Comparison of ENCODE assay signal across 1 cellular context in the genomic region with DNA sequence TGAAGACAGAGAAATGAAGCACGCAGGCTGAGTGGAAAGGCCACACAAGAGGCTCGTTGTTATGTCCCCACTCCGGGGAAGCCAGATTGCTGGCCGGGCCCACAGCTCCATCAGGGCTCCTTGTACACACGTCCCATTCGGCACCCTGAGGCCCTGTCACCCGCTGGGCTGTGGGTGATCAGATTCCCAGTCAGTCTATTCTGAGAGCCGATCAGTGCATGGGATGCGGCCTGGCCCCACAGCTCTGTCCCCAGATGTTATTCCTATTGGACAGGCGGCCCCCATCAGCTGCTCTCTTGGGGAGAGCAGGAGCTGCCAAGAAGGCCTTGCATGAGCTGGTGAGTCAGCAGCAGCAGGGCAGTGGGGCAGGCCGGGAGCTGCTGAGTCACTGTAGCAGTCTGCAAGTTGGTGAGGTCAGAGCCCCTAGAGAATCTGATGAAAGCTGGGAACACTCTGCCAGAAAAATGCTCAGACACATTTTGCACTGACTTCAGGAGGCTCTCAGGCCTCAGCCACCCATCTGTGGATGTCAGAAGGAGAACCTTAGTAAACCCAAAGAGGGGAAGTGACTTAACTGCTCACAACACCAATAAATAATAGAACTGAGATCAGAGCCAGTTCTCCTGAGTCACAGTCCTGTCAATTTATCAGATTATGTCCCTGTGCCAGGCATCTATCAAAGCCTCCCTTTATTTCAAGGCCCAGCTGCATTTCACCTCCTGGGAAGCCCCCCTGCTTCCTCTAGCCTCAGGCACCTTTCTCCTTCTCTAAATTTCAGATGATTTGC.
TF ChIP-seq lines count a peak whose summit lies in the region.

No MANE protein-coding gene starts in this region.

TF ChIP-seq in K562, 482 proteins besides CTCF, POLR2A, EP300 and RAD21 (continued from another document and continues in another):
- TF ChIP-seq, protein P1, sequence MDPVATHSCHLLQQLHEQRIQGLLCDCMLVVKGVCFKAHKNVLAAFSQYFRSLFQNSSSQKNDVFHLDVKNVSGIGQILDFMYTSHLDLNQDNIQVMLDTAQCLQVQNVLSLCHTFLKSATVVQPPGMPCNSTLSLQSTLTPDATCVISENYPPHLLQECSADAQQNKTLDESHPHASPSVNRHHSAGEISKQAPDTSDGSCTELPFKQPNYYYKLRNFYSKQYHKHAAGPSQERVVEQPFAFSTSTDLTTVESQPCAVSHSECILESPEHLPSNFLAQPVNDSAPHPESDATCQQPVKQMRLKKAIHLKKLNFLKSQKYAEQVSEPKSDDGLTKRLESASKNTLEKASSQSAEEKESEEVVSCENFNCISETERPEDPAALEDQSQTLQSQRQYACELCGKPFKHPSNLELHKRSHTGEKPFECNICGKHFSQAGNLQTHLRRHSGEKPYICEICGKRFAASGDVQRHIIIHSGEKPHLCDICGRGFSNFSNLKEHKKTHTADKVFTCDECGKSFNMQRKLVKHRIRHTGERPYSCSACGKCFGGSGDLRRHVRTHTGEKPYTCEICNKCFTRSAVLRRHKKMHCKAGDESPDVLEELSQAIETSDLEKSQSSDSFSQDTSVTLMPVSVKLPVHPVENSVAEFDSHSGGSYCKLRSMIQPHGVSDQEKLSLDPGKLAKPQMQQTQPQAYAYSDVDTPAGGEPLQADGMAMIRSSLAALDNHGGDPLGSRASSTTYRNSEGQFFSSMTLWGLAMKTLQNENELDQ (CRISPR knock-in tag; IDR thresholded peaks at IDR 0.05; ENCODE audit: borderline replicate concordance), result no peak
- TF ChIP-seq XRCC3 (IDR thresholded peaks at IDR 0.05) (no peak), SRSF1 (IDR thresholded peaks at IDR 0.05; ENCODE audit: low read depth, low read length) (no peak), GTF2A2 (tag; IDR thresholded peaks at IDR 0.05) (0 out of 2 replicates have a peak, but pooled peaks have one; percentile 30), POLR2B (IDR thresholded peaks at IDR 0.05; ENCODE audit: low read depth, partially characterized antibody) (peak; percentile 68), NCOR1 (IDR thresholded peaks at IDR 0.05) (peak; percentile 74), SRSF3 (IDR thresholded peaks at IDR 0.05; ENCODE audit: insufficient read depth, low read length) (0 out of 2 replicates have a peak, but pooled peaks have one; percentile 61), ZNF707 (CRISPR knock-in tag; conservative IDR thresholded peaks at IDR 0.05) (no peak), PRMT5 (CRISPR knock-in tag; IDR thresholded peaks at IDR 0.05) (no peak), ZNF311 (CRISPR knock-in tag; IDR thresholded peaks at IDR 0.05) (no peak), ZNF778 (CRISPR knock-in tag; IDR thresholded peaks at IDR 0.05) (no peak), ZNF146 (CRISPR knock-in tag; IDR thresholded peaks at IDR 0.05; ENCODE audit: unreplicated experiment) (no peak), THRAP3 (IDR thresholded peaks at IDR 0.05; ENCODE audit: borderline replicate concordance) (no peak), ILF3 (IDR thresholded peaks at IDR 0.05; ENCODE audit: borderline replicate concordance) (no peak), ZNF511 (CRISPR knock-in tag; IDR thresholded peaks at IDR 0.05) (no peak), COPS2 (conservative IDR thresholded peaks at IDR 0.05) (no peak), TAF7 (tag; IDR thresholded peaks at IDR 0.05) (peak; percentile 50), FOXM1 (IDR thresholded peaks at IDR 0.05; ENCODE audit: low read depth) (no peak; the same call in 1 of the 2 replicates), FOXM1 (CRISPR knock-in tag; IDR thresholded peaks at IDR 0.05; ENCODE audit: low read depth) (no peak), BCLAF1 (IDR thresholded peaks at IDR 0.05; ENCODE audit: borderline replicate concordance in 1 of 2, control insufficient read depth in 1 of 2, low read depth in 2 of 2, low read length in 1 of 2) (0 out of 4 replicates have a peak, but pooled peaks of 1 of the 2 experiments have one; percentile 41), MBD2 (IDR thresholded peaks at IDR 0.05; ENCODE audit: borderline replicate concordance, low read depth) (peak; percentile 71), SLC30A9 (CRISPR knock-in tag; IDR thresholded peaks at IDR 0.05) (no peak), MAZ (CRISPR knock-in tag; conservative IDR thresholded peaks at IDR 0.05 in 1 of 2, IDR thresholded peaks at IDR 0.05 in 1 of 2) (peak; percentile 83 to 93), HDAC6 (IDR thresholded peaks at IDR 0.05; ENCODE audit: low read depth, low read length) (no peak), CBFB (CRISPR knock-in tag; IDR thresholded peaks at IDR 0.05) (no peak), ZNF134 (CRISPR knock-in tag; conservative IDR thresholded peaks at IDR 0.05) (peak; percentile 50; the same call in 1 of the 2 replicates), NR0B1 (IDR thresholded peaks at IDR 0.05; ENCODE audit: partially characterized antibody) (no peak), ASH1L (IDR thresholded peaks at IDR 0.05; ENCODE audit: borderline replicate concordance, low read depth, partially characterized antibody) (no peak), POLR2H (tag; IDR thresholded peaks at IDR 0.05; ENCODE audit: low read depth) (peak; percentile 85), C11orf30 (IDR thresholded peaks at IDR 0.05; ENCODE audit: low read depth) (peak; percentile 100), CBX8 (IDR thresholded peaks at IDR 0.05; ENCODE audit: borderline replicate concordance, extremely low read depth, low read depth, low read length, poor library complexity, severe bottlenecking) (no peak), ZNF76 (CRISPR knock-in tag; IDR thresholded peaks at IDR 0.05; ENCODE audit: borderline replicate concordance) (peak; percentile 87; the same call in 1 of the 2 replicates), ZNF551 (CRISPR knock-in tag; IDR thresholded peaks at IDR 0.05) (no peak), ZNF184 (CRISPR knock-in tag; IDR thresholded peaks at IDR 0.05) (no peak), E2F5 (CRISPR knock-in tag; IDR thresholded peaks at IDR 0.05) (no peak; the same call in 1 of the 2 replicates), MCM7 (IDR thresholded peaks at IDR 0.05) (no peak), ZNF316 (IDR thresholded peaks at IDR 0.05) (peak; percentile 99), LEF1 (IDR thresholded peaks at IDR 0.05) (peak; percentile 83)
- TF ChIP-seq, protein P2, sequence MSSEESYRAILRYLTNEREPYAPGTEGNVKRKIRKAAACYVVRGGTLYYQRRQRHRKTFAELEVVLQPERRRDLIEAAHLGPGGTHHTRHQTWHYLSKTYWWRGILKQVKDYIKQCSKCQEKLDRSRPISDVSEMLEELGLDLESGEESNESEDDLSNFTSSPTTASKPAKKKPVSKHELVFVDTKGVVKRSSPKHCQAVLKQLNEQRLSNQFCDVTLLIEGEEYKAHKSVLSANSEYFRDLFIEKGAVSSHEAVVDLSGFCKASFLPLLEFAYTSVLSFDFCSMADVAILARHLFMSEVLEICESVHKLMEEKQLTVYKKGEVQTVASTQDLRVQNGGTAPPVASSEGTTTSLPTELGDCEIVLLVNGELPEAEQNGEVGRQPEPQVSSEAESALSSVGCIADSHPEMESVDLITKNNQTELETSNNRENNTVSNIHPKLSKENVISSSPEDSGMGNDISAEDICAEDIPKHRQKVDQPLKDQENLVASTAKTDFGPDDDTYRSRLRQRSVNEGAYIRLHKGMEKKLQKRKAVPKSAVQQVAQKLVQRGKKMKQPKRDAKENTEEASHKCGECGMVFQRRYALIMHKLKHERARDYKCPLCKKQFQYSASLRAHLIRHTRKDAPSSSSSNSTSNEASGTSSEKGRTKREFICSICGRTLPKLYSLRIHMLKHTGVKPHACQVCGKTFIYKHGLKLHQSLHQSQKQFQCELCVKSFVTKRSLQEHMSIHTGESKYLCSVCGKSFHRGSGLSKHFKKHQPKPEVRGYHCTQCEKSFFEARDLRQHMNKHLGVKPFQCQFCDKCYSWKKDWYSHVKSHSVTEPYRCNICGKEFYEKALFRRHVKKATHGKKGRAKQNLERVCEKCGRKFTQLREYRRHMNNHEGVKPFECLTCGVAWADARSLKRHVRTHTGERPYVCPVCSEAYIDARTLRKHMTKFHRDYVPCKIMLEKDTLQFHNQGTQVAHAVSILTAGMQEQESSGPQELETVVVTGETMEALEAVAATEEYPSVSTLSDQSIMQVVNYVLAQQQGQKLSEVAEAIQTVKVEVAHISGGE (CRISPR knock-in tag; IDR thresholded peaks at IDR 0.05), result peak in 1 of 3 experiments; percentile 60; a peak in 2 of 6 replicates
- TF ChIP-seq, protein P3, sequence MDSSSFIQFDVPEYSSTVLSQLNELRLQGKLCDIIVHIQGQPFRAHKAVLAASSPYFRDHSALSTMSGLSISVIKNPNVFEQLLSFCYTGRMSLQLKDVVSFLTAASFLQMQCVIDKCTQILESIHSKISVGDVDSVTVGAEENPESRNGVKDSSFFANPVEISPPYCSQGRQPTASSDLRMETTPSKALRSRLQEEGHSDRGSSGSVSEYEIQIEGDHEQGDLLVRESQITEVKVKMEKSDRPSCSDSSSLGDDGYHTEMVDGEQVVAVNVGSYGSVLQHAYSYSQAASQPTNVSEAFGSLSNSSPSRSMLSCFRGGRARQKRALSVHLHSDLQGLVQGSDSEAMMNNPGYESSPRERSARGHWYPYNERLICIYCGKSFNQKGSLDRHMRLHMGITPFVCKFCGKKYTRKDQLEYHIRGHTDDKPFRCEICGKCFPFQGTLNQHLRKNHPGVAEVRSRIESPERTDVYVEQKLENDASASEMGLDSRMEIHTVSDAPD (CRISPR knock-in tag; IDR thresholded peaks at IDR 0.05), result peak; percentile 62; the same call in 1 of the 2 replicates
- TF ChIP-seq, protein P4, sequence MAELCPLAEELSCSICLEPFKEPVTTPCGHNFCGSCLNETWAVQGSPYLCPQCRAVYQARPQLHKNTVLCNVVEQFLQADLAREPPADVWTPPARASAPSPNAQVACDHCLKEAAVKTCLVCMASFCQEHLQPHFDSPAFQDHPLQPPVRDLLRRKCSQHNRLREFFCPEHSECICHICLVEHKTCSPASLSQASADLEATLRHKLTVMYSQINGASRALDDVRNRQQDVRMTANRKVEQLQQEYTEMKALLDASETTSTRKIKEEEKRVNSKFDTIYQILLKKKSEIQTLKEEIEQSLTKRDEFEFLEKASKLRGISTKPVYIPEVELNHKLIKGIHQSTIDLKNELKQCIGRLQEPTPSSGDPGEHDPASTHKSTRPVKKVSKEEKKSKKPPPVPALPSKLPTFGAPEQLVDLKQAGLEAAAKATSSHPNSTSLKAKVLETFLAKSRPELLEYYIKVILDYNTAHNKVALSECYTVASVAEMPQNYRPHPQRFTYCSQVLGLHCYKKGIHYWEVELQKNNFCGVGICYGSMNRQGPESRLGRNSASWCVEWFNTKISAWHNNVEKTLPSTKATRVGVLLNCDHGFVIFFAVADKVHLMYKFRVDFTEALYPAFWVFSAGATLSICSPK (IDR thresholded peaks at IDR 0.05; ENCODE audit: borderline replicate concordance), result no peak; the same call in 1 of the 2 replicates
- TF ChIP-seq, protein P5, sequence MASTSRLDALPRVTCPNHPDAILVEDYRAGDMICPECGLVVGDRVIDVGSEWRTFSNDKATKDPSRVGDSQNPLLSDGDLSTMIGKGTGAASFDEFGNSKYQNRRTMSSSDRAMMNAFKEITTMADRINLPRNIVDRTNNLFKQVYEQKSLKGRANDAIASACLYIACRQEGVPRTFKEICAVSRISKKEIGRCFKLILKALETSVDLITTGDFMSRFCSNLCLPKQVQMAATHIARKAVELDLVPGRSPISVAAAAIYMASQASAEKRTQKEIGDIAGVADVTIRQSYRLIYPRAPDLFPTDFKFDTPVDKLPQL (IDR thresholded peaks at IDR 0.05; ENCODE audit: extremely low read depth, insufficient read length), result no peak
- TF ChIP-seq, protein P6, sequence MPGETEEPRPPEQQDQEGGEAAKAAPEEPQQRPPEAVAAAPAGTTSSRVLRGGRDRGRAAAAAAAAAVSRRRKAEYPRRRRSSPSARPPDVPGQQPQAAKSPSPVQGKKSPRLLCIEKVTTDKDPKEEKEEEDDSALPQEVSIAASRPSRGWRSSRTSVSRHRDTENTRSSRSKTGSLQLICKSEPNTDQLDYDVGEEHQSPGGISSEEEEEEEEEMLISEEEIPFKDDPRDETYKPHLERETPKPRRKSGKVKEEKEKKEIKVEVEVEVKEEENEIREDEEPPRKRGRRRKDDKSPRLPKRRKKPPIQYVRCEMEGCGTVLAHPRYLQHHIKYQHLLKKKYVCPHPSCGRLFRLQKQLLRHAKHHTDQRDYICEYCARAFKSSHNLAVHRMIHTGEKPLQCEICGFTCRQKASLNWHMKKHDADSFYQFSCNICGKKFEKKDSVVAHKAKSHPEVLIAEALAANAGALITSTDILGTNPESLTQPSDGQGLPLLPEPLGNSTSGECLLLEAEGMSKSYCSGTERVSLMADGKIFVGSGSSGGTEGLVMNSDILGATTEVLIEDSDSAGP (CRISPR knock-in tag; IDR thresholded peaks at IDR 0.05), result no peak
